Comparison of ENCODE assay signal across 8 cellular contexts in genomic region chr11:10809373-10810199, GRCh38. TPM values are rescaled to one million over a fixed set of nuclear protein-coding genes. Genes with fewer than 3 reads are reported as not detected.
A peak's percentile ranks its signal among the peaks of the same experiment; 100 is the strongest.
DNase-seq lines count a peak whose midpoint lies in the region; ATAC-seq and TF ChIP-seq lines count a peak whose summit lies in the region.

No MANE protein-coding gene starts in this region.

- peaks cover 30% of the 10 kb centered on the region for H3K4me1 Mint-ChIP-seq in T-helper 17 cell
- peaks cover 35% of the 10 kb centered on the region for H3K4me1 Mint-ChIP-seq in stimulated activated effector memory CD8-positive, alpha-beta T cell treated with anti-CD3 and anti-CD28 coated beads, Interleukin-12 subunit alpha, Interleukin-12 subunit beta, amount 100 ng/mL, for 72 hours

- H3K4me1 ChIP-seq in DND-41 (ENCODE audit: insufficient read depth, low read length) (peaks cover 42% of the 10 kb centered on the region), duodenal mucosa (ENCODE audit: control insufficient read depth in 1 of 2, insufficient read depth in 2 of 2, low read length in 2 of 2) (peaks cover 21 to 33% of the 10 kb centered on the region in 2 donors), lower lobe of right lung (peaks cover 27% of the 10 kb centered on the region)

- peak overlapping the region; percentile 96 for H3K4me3 Mint-ChIP-seq in T-helper 17 cell
- peak overlapping the region; percentile 88 for H3K4me3 Mint-ChIP-seq in stimulated activated effector memory CD8-positive, alpha-beta T cell treated with anti-CD3 and anti-CD28 coated beads, Interleukin-12 subunit alpha, Interleukin-12 subunit beta, amount 100 ng/mL, for 72 hours

- H3K27ac Mint-ChIP-seq in T-helper 17 cell: peak overlapping the region; percentile 95
- H3K27ac Mint-ChIP-seq in stimulated activated effector memory CD8-positive, alpha-beta T cell treated with anti-CD3 and anti-CD28 coated beads, Interleukin-12 subunit alpha, Interleukin-12 subunit beta, amount 100 ng/mL, for 72 hours: peak overlapping the region; percentile 98

- TF ChIP-seq CTCF in DND-41 (IDR thresholded peaks at IDR 0.05; ENCODE audit: borderline replicate concordance, extremely low read depth, low read length, poor library complexity, severe bottlenecking) (no peak), lower lobe of right lung (IDR thresholded peaks at IDR 0.05) (no peak)

- peak overlapping the region; percentile 94 for H2AFZ ChIP-seq in DND-41 (ENCODE audit: low read depth, low read length)

- H3K27ac ChIP-seq in DND-41 (ENCODE audit: low read length) (peak overlapping the region; percentile 93), duodenal mucosa (ENCODE audit: low read depth, low read length) (peak overlapping the region; percentile 94), lower lobe of right lung (peak overlapping the region; percentile 100)

- intact Hi-C loops in lower lobe of right lung (cut with DNase I): loop anchor here (10.0 kb wide), 1 partner anchor 45 kb away; the partner anchor contains the start of gene ZBED5

- peaks cover 11% of the 10 kb centered on the region for H3K27me3 Mint-ChIP-seq in T-helper 17 cell

- ATAC-seq in DND-41 (ENCODE audit: insufficient read depth, low read depth): peak; percentile 21
- ATAC-seq in GM19452 (IDR thresholded peaks at IDR 0.05; ENCODE audit: unreplicated experiment): peak; percentile 22
- peak; percentile 21 for ATAC-seq in HG03521 (IDR thresholded peaks at IDR 0.05; ENCODE audit: unreplicated experiment)
- peak; percentile 12 for ATAC-seq in T-helper 17 cell
- ATAC-seq in lower lobe of right lung: peak; percentile 38 to 43
- ATAC-seq in stimulated activated effector memory CD8-positive, alpha-beta T cell treated with anti-CD3 and anti-CD28 coated beads, Interleukin-12 subunit alpha, Interleukin-12 subunit beta, amount 100 ng/mL, for 72 hours: peak; percentile 12

- H3K79me2 ChIP-seq in DND-41 (ENCODE audit: insufficient read depth, low read length): peaks cover 42% of the 10 kb centered on the region

- peak; percentile 68 for DNase-seq in DND-41
- peak in 1 of 3 donors; percentile 26 for DNase-seq in T-helper 17 cell
- DNase-seq in lower lobe of right lung: no peak
- DNase-seq in stimulated activated effector memory CD8-positive, alpha-beta T cell treated with anti-CD3 and anti-CD28 coated beads, Interleukin-12 subunit alpha, Interleukin-12 subunit beta, amount 100 ng/mL, for 72 hours (ENCODE audit: low spot score in 2 of 2): no peak
- no peak for DNase-seq in NCI-H1417 treated with DMSO at 0.1 percent for 48 hours (lab: John Stamatoyannopoulos, UW)

- H3K4me3 ChIP-seq in DND-41 (ENCODE audit: low read depth in 1 of 2, low read length in 2 of 2) (peak overlapping the region; percentile 60 to 92), duodenal mucosa (ENCODE audit: low read depth in 1 of 2, low read length in 2 of 2) (peak overlapping the region; percentile 89 to 95), lower lobe of right lung (peak overlapping the region; percentile 96)

- H3K27me3 ChIP-seq in DND-41 (ENCODE audit: insufficient read depth, low read length, poor library complexity): no peaks in the 10 kb centered on the region
- H3K27me3 ChIP-seq in duodenal mucosa (ENCODE audit: control insufficient read depth in 1 of 2, insufficient read depth in 2 of 2, low read length in 2 of 2): no peaks in the 10 kb centered on the region
- H3K27me3 ChIP-seq in lower lobe of right lung (ENCODE audit: low read depth): no peaks in the 10 kb centered on the region

- H3K4me2 ChIP-seq in DND-41 (ENCODE audit: insufficient read depth, low read length): peak overlapping the region; percentile 87

- no peaks in the 10 kb centered on the region for H3K9me3 Mint-ChIP-seq in stimulated activated effector memory CD8-positive, alpha-beta T cell treated with anti-CD3 and anti-CD28 coated beads, Interleukin-12 subunit alpha, Interleukin-12 subunit beta, amount 100 ng/mL, for 72 hours

- H4K20me1 ChIP-seq in DND-41 (ENCODE audit: insufficient read depth, low read length): peaks cover 20% of the 10 kb centered on the region; the same call in 1 of the 2 replicates

- peaks cover 4% of the 10 kb centered on the region for H3K36me3 Mint-ChIP-seq in T-helper 17 cell (ENCODE audit: low read depth)
- peaks cover 52% of the 10 kb centered on the region for H3K36me3 Mint-ChIP-seq in stimulated activated effector memory CD8-positive, alpha-beta T cell treated with anti-CD3 and anti-CD28 coated beads, Interleukin-12 subunit alpha, Interleukin-12 subunit beta, amount 100 ng/mL, for 72 hours

- H3K9ac ChIP-seq in DND-41 (ENCODE audit: low read depth, low read length) (peak overlapping the region; percentile 100), duodenal mucosa (ENCODE audit: low read depth in 1 of 2, low read length in 2 of 2) (peak overlapping the region; percentile 78 to 100)

- H3K9me3 ChIP-seq in DND-41 (ENCODE audit: insufficient read depth, low read length, severe bottlenecking) (no peaks in the 10 kb centered on the region), T-helper 17 cell (ENCODE audit: control insufficient read depth, low read length, poor library complexity, severe bottlenecking) (no peaks in the 10 kb centered on the region), duodenal mucosa (ENCODE audit: control insufficient read depth in 1 of 2, low read length in 2 of 2) (no peaks in the 10 kb centered on the region), lower lobe of right lung (no peaks in the 10 kb centered on the region)

- peaks cover 37% of the 10 kb centered on the region for H3K36me3 ChIP-seq in DND-41 (ENCODE audit: insufficient read depth, low read length)
- H3K36me3 ChIP-seq in duodenal mucosa (ENCODE audit: control insufficient read depth in 1 of 2, insufficient read depth in 2 of 2, low read length in 2 of 2): peaks cover 21 to 22% of the 10 kb centered on the region in 2 donors
- H3K36me3 ChIP-seq in lower lobe of right lung: peaks cover 31% of the 10 kb centered on the region

RNA-seq across cellular contexts. Expression of gene EIF4G2, which starts 0.9 kb away (rescaled TPM):
- 100 to 1,000 TPM; 819 to 942 TPM for total RNA-seq in T-helper 17 cell
- 778 TPM for total RNA-seq in lower lobe of right lung

RNA-seq across cellular contexts. Expression of gene ZBED5, which starts 48.3 kb away (rescaled TPM):
- total RNA-seq in T-helper 17 cell (10 to 100 TPM; 56.6 to 64.2 TPM), lower lobe of right lung (45.5 TPM)

RNA-seq across cellular contexts. Expression of gene CTR9, which starts 58.5 kb away (rescaled TPM):
- total RNA-seq in T-helper 17 cell (10 to 100 TPM; 27.3 to 28.8 TPM), lower lobe of right lung (30.2 TPM)
